ENCODE assay signal across 19 cellular contexts in genomic region chr7:131145026-131145425, GRCh38.
"Had no signal": no experiment of that assay in that cellular context is flagged by ENCODE, and none has a peak within 500 bp of the region (broad histone marks: within the 10 kb centered on the region; RNA-seq: fewer than 3 reads in every experiment).

No MANE protein-coding gene starts in this region.

- H3K27ac Mint-ChIP-seq: activated CD4-positive, alpha-beta memory T cell treated with anti-CD3 and anti-CD28 coated beads for 36 hours; activated naive CD4-positive, alpha-beta T cell treated with anti-CD3 and anti-CD28 coated beads, Interleukin-2, amount 10 ng/mL, durations not matched to agents 7 days and 5 days; activated T-cell treated with anti-CD3 and anti-CD28 coated beads, Interleukin-2, amount 50 U/mL, for 24 hours; nephron; progenitor cell of endocrine pancreas had no signal

- H3K4me1 Mint-ChIP-seq: activated naive CD4-positive, alpha-beta T cell treated with anti-CD3 and anti-CD28 coated beads, Interleukin-2, amount 10 ng/mL, durations not matched to agents 7 days and 5 days; nephron had no signal

- H3K4me3 ChIP-seq: ascending aorta, esophagus muscularis mucosa, right atrium auricular region, skin epidermis, tibial nerve, vagina had no signal

- H3K9me3 Mint-ChIP-seq: activated CD4-positive, alpha-beta memory T cell treated with anti-CD3 and anti-CD28 coated beads for 36 hours; activated T-cell treated with anti-CD3 and anti-CD28 coated beads, Interleukin-2, amount 50 U/mL, for 24 hours had no signal

- H3K4me1 ChIP-seq: ascending aorta, right atrium auricular region, vagina had no signal

- DNase-seq: activated CD4-positive, alpha-beta memory T cell treated with anti-CD3 and anti-CD28 coated beads for 36 hours; activated naive CD4-positive, alpha-beta T cell treated with anti-CD3 and anti-CD28 coated beads, Interleukin-2, amount 10 ng/mL, durations not matched to agents 7 days and 5 days; activated T-cell treated with anti-CD3 and anti-CD28 coated beads, Interleukin-2, amount 50 U/mL, for 24 hours; glutamatergic neuron; kidney glomerular epithelial cell; stimulated activated CD4-positive, alpha-beta T cell treated with anti-CD3 and anti-CD28 coated beads, Interleukin-15, amount 100 ng/mL, for 24 hours; stimulated activated CD4-positive, alpha-beta T cell treated with anti-CD3 and anti-CD28 coated beads, Interleukin-4, amount 100 ng/mL, for 1 hour; stimulated activated naive CD4-positive, alpha-beta T cell treated with Interleukin-2 at 50 U/mL for 16 hours; substantia nigra; T1000 had no signal

- H3K36me3 ChIP-seq: ascending aorta, esophagus muscularis mucosa, right atrium auricular region, tibial nerve, vagina had no signal

- H3K27me3 ChIP-seq: ascending aorta, esophagus muscularis mucosa, right atrium auricular region, tibial nerve, vagina had no signal

- H3K4me3 Mint-ChIP-seq: activated CD4-positive, alpha-beta memory T cell treated with anti-CD3 and anti-CD28 coated beads for 36 hours; activated naive CD4-positive, alpha-beta T cell treated with anti-CD3 and anti-CD28 coated beads, Interleukin-2, amount 10 ng/mL, durations not matched to agents 7 days and 5 days; activated T-cell treated with anti-CD3 and anti-CD28 coated beads, Interleukin-2, amount 50 U/mL, for 24 hours; nephron had no signal

- H3K9me3 ChIP-seq: ascending aorta, esophagus muscularis mucosa, right atrium auricular region, tibial nerve, vagina had no signal

- H3K27me3 Mint-ChIP-seq: activated CD4-positive, alpha-beta memory T cell treated with anti-CD3 and anti-CD28 coated beads for 36 hours; activated T-cell treated with anti-CD3 and anti-CD28 coated beads, Interleukin-2, amount 50 U/mL, for 24 hours; progenitor cell of endocrine pancreas had no signal

- H3K27ac ChIP-seq: ascending aorta, esophagus muscularis mucosa, right atrium auricular region, skin epidermis, tibial nerve, vagina, VCaP had no signal

- H3K36me3 Mint-ChIP-seq: activated CD4-positive, alpha-beta memory T cell treated with anti-CD3 and anti-CD28 coated beads for 36 hours; activated naive CD4-positive, alpha-beta T cell treated with anti-CD3 and anti-CD28 coated beads, Interleukin-2, amount 10 ng/mL, durations not matched to agents 7 days and 5 days had no signal
